Comparison of ENCODE assay signal across 2 cellular contexts in the genomic region with DNA sequence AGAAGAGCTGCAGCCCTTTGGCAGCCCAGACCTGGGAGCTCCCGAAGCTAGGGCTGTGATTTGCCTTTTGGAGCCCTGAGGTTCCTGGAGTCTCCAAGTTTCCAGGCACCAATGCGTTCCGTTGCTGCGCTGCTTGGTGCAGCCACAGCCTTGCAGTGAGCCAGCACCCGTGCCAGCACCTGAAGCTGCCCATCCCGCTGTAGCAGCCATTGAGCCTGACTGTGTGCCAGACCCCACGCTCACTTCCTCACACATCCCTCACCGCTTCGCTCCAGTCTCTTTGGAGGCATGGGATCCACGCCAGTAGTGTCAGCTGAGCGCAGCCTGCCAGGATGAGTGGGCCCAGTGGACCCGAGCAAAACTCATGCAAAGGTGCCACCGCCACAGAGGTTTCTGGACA.
TF ChIP-seq lines count a peak whose summit lies in the region.

No MANE protein-coding gene starts in this region.

TF ChIP-seq in A549, 52 proteins besides CTCF, POLR2A, EP300 and RAD21:
- TF ChIP-seq ATOH8 (CRISPR knock-in tag; IDR thresholded peaks at IDR 0.05; ENCODE audit: low read depth) (no peak), HOXB5 (CRISPR knock-in tag; IDR thresholded peaks at IDR 0.05) (no peak), CBX2 (IDR thresholded peaks at IDR 0.05; ENCODE audit: borderline replicate concordance, low read depth) (no peak)

TF ChIP-seq in GM23338, 12 proteins besides CTCF, POLR2A, EP300 and RAD21:
- TF ChIP-seq ZNF331 (CRISPR knock-in tag; IDR thresholded peaks at IDR 0.05; ENCODE audit: low read depth), result no peak
- TF ChIP-seq ZNF114 (CRISPR knock-in tag; IDR thresholded peaks at IDR 0.05), result no peak
- TF ChIP-seq EZH2 (IDR thresholded peaks at IDR 0.05; ENCODE audit: low read depth, unreplicated experiment), result no peak
- no peak for TF ChIP-seq NANOG (IDR thresholded peaks at IDR 0.05; ENCODE audit: borderline replicate concordance)
- no peak for TF ChIP-seq JUNB (IDR thresholded peaks at IDR 0.05; ENCODE audit: unreplicated experiment)
- TF ChIP-seq, protein P1, sequence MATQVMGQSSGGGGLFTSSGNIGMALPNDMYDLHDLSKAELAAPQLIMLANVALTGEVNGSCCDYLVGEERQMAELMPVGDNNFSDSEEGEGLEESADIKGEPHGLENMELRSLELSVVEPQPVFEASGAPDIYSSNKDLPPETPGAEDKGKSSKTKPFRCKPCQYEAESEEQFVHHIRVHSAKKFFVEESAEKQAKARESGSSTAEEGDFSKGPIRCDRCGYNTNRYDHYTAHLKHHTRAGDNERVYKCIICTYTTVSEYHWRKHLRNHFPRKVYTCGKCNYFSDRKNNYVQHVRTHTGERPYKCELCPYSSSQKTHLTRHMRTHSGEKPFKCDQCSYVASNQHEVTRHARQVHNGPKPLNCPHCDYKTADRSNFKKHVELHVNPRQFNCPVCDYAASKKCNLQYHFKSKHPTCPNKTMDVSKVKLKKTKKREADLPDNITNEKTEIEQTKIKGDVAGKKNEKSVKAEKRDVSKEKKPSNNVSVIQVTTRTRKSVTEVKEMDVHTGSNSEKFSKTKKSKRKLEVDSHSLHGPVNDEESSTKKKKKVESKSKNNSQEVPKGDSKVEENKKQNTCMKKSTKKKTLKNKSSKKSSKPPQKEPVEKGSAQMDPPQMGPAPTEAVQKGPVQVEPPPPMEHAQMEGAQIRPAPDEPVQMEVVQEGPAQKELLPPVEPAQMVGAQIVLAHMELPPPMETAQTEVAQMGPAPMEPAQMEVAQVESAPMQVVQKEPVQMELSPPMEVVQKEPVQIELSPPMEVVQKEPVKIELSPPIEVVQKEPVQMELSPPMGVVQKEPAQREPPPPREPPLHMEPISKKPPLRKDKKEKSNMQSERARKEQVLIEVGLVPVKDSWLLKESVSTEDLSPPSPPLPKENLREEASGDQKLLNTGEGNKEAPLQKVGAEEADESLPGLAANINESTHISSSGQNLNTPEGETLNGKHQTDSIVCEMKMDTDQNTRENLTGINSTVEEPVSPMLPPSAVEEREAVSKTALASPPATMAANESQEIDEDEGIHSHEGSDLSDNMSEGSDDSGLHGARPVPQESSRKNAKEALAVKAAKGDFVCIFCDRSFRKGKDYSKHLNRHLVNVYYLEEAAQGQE (IDR thresholded peaks at IDR 0.05; ENCODE audit: unreplicated experiment), result no peak
- TF ChIP-seq STAT1 (IDR thresholded peaks at IDR 0.05; ENCODE audit: unreplicated experiment), result no peak
- TF ChIP-seq ETS1 (IDR thresholded peaks at IDR 0.05), result no peak
TF ChIP-seq in GM23338: peak in this region for 0.
